Comparison of ENCODE assay signal across 28 cellular contexts in genomic region chrX:24144528-24144927, GRCh38.
"Had no signal": no experiment of that assay in that cellular context is flagged by ENCODE, and none has a peak within 500 bp of the region (broad histone marks: within the 10 kb centered on the region; RNA-seq: fewer than 3 reads in every experiment).

No MANE protein-coding gene starts in this region.

- H3K27ac Mint-ChIP-seq: activated CD8-positive, alpha-beta T cell treated with anti-CD3 and anti-CD28 coated beads, Interleukin-2, amount 10 ng/mL, durations not matched to agents 7 days and 5 days; activated T-cell treated with anti-CD3 and anti-CD28 coated beads, Interleukin-2, amount 50 U/mL, for 24 hours; activated T-helper 2 cell treated with anti-CD3 and anti-CD28 coated beads, Interferon-gamma antibody, Interleukin-2, Interleukin-4, amounts not matched to agents 10 μg/mL and 5 μg/mL and 100 μg/mL, durations not matched to agents 14 hours and 24 hours and 36 hours; T-helper 2 cell treated with Interferon-gamma antibody and Interleukin-4, amounts not matched to agents 5 μg/mL and 100 μg/mL, for 36 hours had no signal

- DNase-seq: activated CD4-positive, alpha-beta T cell treated with anti-CD3 and anti-CD28 coated beads, Interleukin-2, amount 10 ng/mL, durations not matched to agents 24 days and 14 days; activated CD4-positive, alpha-beta T cell treated with anti-CD3 and anti-CD28 coated beads, Interleukin-2, amount 50 U/mL, for 48 hours; activated CD8-positive, alpha-beta T cell treated with anti-CD3 and anti-CD28 coated beads, Interleukin-2, amount 10 ng/mL, durations not matched to agents 7 days and 5 days; activated gamma-delta T cell; activated naive CD4-positive, alpha-beta T cell treated with Interleukin-2 at 50 U/mL for 16 hours; activated naive CD8-positive, alpha-beta T cell treated with anti-CD3 and anti-CD28 coated beads, Interleukin-2, amount 10 ng/mL, durations not matched to agents 7 days and 5 days; activated T-cell treated with anti-CD3 and anti-CD28 coated beads, Interleukin-2, amount 50 U/mL, for 24 hours; amygdala; Karpas-422; MG63; NCI-H1048; NCI-H1105 treated with DMSO at 0.1 percent for 48 hours; NCI-H1436; NCI-H187; NCI-H2081; NCI-H2171 treated with DMSO at 0.1 percent for 48 hours; NCI-H226; NCI-H524 treated with DMSO at 0.1 percent for 48 hours; NK-92 treated with Interleukin-12 subunit alpha and Interleukin-12 subunit beta, amount 100 ng/mL, for 24 hours; PC-3; SHP77; SJCRH30 had no signal

- H3K4me3 ChIP-seq: ascending aorta, MG63, SJCRH30, SK-N-MC had no signal

- ATAC-seq: activated CD8-positive, alpha-beta T cell treated with anti-CD3 and anti-CD28 coated beads, Interleukin-2, amount 10 ng/mL, durations not matched to agents 7 days and 5 days; PC-3 had no signal

- H3K36me3 ChIP-seq: ascending aorta, MG63, SJCRH30 had no signal

- H3K4me3 Mint-ChIP-seq: activated naive CD4-positive, alpha-beta T cell treated with anti-CD3 and anti-CD28 coated beads, Interleukin-2, amount 50 U/mL, for 24 hours; activated T-cell treated with anti-CD3 and anti-CD28 coated beads, Interleukin-2, amount 50 U/mL, for 24 hours had no signal

- H3K9me3 ChIP-seq: ascending aorta, MG63, SJCRH30 had no signal

- H3K27me3 Mint-ChIP-seq: activated CD4-positive, alpha-beta T cell treated with anti-CD3 and anti-CD28 coated beads, Interleukin-2, amount 10 ng/mL, durations not matched to agents 24 days and 14 days; activated naive CD4-positive, alpha-beta T cell treated with anti-CD3 and anti-CD28 coated beads, Interleukin-2, amount 50 U/mL, for 24 hours; activated naive CD8-positive, alpha-beta T cell treated with anti-CD3 and anti-CD28 coated beads, Interleukin-2, amount 10 ng/mL, durations not matched to agents 7 days and 5 days; activated T-cell treated with anti-CD3 and anti-CD28 coated beads, Interleukin-2, amount 50 U/mL, for 24 hours had no signal

- H3K27ac ChIP-seq: ascending aorta, SJCRH30 had no signal

- H3K27me3 ChIP-seq: ascending aorta, MG63, SJCRH30 had no signal

- H3K36me3 Mint-ChIP-seq: activated naive CD4-positive, alpha-beta T cell treated with anti-CD3 and anti-CD28 coated beads, Interleukin-2, amount 50 U/mL, for 24 hours; activated naive CD8-positive, alpha-beta T cell treated with anti-CD3 and anti-CD28 coated beads, Interleukin-2, amount 10 ng/mL, durations not matched to agents 7 days and 5 days had no signal

- H3K9me3 Mint-ChIP-seq: activated CD4-positive, alpha-beta T cell treated with anti-CD3 and anti-CD28 coated beads, Interleukin-2, amount 10 ng/mL, durations not matched to agents 24 days and 14 days; activated naive CD4-positive, alpha-beta T cell treated with anti-CD3 and anti-CD28 coated beads, Interleukin-2, amount 50 U/mL, for 24 hours; activated naive CD8-positive, alpha-beta T cell treated with anti-CD3 and anti-CD28 coated beads, Interleukin-2, amount 10 ng/mL, durations not matched to agents 7 days and 5 days; activated T-cell treated with anti-CD3 and anti-CD28 coated beads, Interleukin-2, amount 50 U/mL, for 24 hours; activated T-helper 2 cell treated with anti-CD3 and anti-CD28 coated beads, Interferon-gamma antibody, Interleukin-2, Interleukin-4, amounts not matched to agents 10 μg/mL and 5 μg/mL and 100 μg/mL, durations not matched to agents 14 hours and 24 hours and 36 hours; T-helper 1 cell treated with Interleukin-12 subunit alpha and Interleukin-12 subunit beta and Interleukin-4 antibody, amounts not matched to agents 30 μg/mL and 1 μg/mL, for 36 hours; T-helper 2 cell treated with Interferon-gamma antibody and Interleukin-4, amounts not matched to agents 5 μg/mL and 100 μg/mL, for 36 hours had no signal
